9 cellular contexts compared by ENCODE assay signal in the genomic region with DNA sequence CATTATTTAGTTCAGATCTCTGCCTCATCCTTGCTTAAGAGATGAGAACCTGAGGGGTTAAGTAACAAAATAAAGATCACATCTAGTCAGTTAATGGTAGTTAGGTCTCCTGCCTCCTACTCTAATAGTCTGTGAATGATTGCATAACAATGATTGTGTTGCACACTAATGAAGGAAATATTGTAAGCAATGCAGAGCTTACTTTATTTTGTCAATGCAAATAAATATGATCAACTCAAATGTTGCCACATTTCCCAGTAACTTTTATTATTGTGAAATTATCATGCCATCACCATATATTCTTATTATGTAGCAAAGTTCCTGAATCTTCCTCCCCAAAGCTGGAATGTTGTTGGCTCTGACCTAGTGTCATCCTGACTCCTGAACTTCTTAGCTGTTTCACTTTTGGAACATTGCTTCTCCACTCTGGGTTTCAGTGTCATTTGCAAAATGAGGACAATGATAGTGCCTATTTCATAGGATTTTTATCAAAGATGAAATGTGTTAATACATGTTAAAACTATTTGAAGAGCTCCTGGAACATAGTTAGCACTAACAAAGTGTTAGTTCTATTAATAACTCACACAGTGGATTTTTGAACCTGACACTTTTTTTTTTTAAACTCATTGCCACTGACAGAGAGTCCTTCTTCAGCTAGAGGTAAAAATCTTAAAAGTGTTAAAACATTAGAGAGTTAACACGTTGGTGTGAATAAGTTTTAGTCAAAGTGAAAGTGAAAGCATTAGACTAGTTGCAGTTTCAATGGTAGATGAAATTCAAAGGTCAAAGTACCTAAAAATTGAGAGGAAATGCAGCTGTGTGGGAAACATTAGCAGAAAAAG. TPM values are rescaled to one million over a fixed set of nuclear protein-coding genes. Genes with fewer than 3 reads are reported as not detected.
DNase-seq lines count a peak whose midpoint lies in the region; ATAC-seq and TF ChIP-seq lines count a peak whose summit lies in the region.
"Had no signal": no experiment of that assay in that cellular context is flagged by ENCODE, and none has a peak within 500 bp of the region (broad histone marks: within the 10 kb centered on the region; RNA-seq: fewer than 3 reads in every experiment).

No MANE protein-coding gene starts in this region.

- dilution Hi-C loops in IMR-90 (cut with HindIII; ENCODE audit: low sequenced_read_pairs, unreplicated experiment) = no loop called here

- no peak for TF ChIP-seq RAD21 in IMR-90 (IDR thresholded peaks at IDR 0.05; ENCODE audit: low read length)

- peak overlapping the region; percentile 19; the same call in 1 of the 2 replicates for H2BK120ac ChIP-seq in IMR-90 (ENCODE audit: low read depth, low read length)

- no peak overlapping the region for H2AK5ac ChIP-seq in IMR-90 (ENCODE audit: low read depth, low read length)

- no peak overlapping the region; the same call in 1 of the 2 replicates for H3K9ac ChIP-seq in IMR-90 (ENCODE audit: low read depth, low read length)

- ATAC-seq in GM18867 (IDR thresholded peaks at IDR 0.05; ENCODE audit: unreplicated experiment) = peak; percentile 82
- peak; percentile 85 for ATAC-seq in GM21717 (IDR thresholded peaks at IDR 0.05; ENCODE audit: unreplicated experiment)
- peak; percentile 46; the same call in 1 of the 2 replicates for ATAC-seq in IMR-90 (ENCODE audit: low read depth)
- ATAC-seq: left lung had no signal

- 0 out of 2 replicates have a peak overlapping the region, but pooled peaks have one; percentile 59 for H3K4ac ChIP-seq in IMR-90 (ENCODE audit: low read depth, low read length)

- TF ChIP-seq CTCF in IMR-90 (conservative IDR thresholded peaks at IDR 0.05; ENCODE audit: low read depth, low read length) = no peak

- H3K27ac ChIP-seq in IMR-90 (ENCODE audit: insufficient read depth, low read length) = no peak overlapping the region
- H3K27ac ChIP-seq: left lung had no signal

- peaks cover 12% of the 10 kb centered on the region for H3K9me3 Mint-ChIP-seq in activated T-helper 2 cell treated with anti-CD3 and anti-CD28 coated beads, Interferon-gamma antibody, Interleukin-2, Interleukin-4, amounts not matched to agents 10 μg/mL and 5 μg/mL and 100 μg/mL, durations not matched to agents 14 hours and 24 hours and 36 hours
- H3K9me3 Mint-ChIP-seq: IgD-negative memory B cell had no signal

- H3K4me1 ChIP-seq in IMR-90 (ENCODE audit: control insufficient read depth, insufficient read depth, low read length) = no peaks in the 10 kb centered on the region; the same call in 1 of the 2 replicates
- H3K4me1 ChIP-seq: left lung had no signal

- H3K14ac ChIP-seq in IMR-90 (replicated peaks; ENCODE audit: low read depth, low read length) = peak overlapping the region; percentile 89; the same call in 1 of the 2 replicates

- no peaks in the 10 kb centered on the region for H4K20me1 ChIP-seq in IMR-90 (ENCODE audit: insufficient read depth, low read length)

- H3K27ac Mint-ChIP-seq in activated T-helper 2 cell treated with anti-CD3 and anti-CD28 coated beads, Interferon-gamma antibody, Interleukin-2, Interleukin-4, amounts not matched to agents 10 μg/mL and 5 μg/mL and 100 μg/mL, durations not matched to agents 14 hours and 24 hours and 36 hours = no peak overlapping the region

- no peak overlapping the region for H2AK9ac ChIP-seq in IMR-90 (replicated peaks; ENCODE audit: low read depth, low read length, poor library complexity)

- no peak overlapping the region for H3K4me3 ChIP-seq in IMR-90 (ENCODE audit: insufficient read depth, low read depth, low read length)
- H3K4me3 ChIP-seq: left lung had no signal

- H3K9me3 ChIP-seq in IMR-90 (ENCODE audit: control insufficient read depth, insufficient read depth, low read length) = no peaks in the 10 kb centered on the region
- H3K9me3 ChIP-seq: left lung had no signal

- no peak overlapping the region for H3K4me3 Mint-ChIP-seq in activated T-helper 2 cell treated with anti-CD3 and anti-CD28 coated beads, Interferon-gamma antibody, Interleukin-2, Interleukin-4, amounts not matched to agents 10 μg/mL and 5 μg/mL and 100 μg/mL, durations not matched to agents 14 hours and 24 hours and 36 hours (ENCODE audit: low read depth)

- H3K79me1 ChIP-seq in IMR-90 (ENCODE audit: low read depth in 1 of 2, low read length in 2 of 2) = no peaks in the 10 kb centered on the region

- no peaks in the 10 kb centered on the region for H3K27me3 ChIP-seq in IMR-90 (ENCODE audit: control insufficient read depth, insufficient read depth, low read length)
- H3K27me3 ChIP-seq: left lung had no signal

- no peak overlapping the region for H3K56ac ChIP-seq in IMR-90 (ENCODE audit: extremely low read depth, insufficient read depth, low read length)

- H3K4me2 ChIP-seq in IMR-90 (ENCODE audit: low read depth, low read length) = peak overlapping the region; percentile 85

- CTCF ChIA-PET in IMR-90 (lab: Yijun Ruan, JAX) = interaction anchor here (0.5 to 1.6 kb wide), 4 partner anchors 12 to 1469 kb away, joined by 4 to 8 read pairs (median 6); no protein-coding TSS in a partner anchor

- H2AFZ ChIP-seq in IMR-90 (replicated peaks; ENCODE audit: low read length, poor library complexity) = peak overlapping the region; percentile 79

- no peak for TF ChIP-seq POLR2A in IMR-90 (IDR thresholded peaks at IDR 0.05; ENCODE audit: low read depth, low read length)

- peaks cover 5% of the 10 kb centered on the region; the same call in 1 of the 2 replicates for H3K9me1 ChIP-seq in IMR-90 (ENCODE audit: insufficient read depth, low read length)

- H3K27me3 Mint-ChIP-seq in activated T-helper 2 cell treated with anti-CD3 and anti-CD28 coated beads, Interferon-gamma antibody, Interleukin-2, Interleukin-4, amounts not matched to agents 10 μg/mL and 5 μg/mL and 100 μg/mL, durations not matched to agents 14 hours and 24 hours and 36 hours (ENCODE audit: low read depth) = no peaks in the 10 kb centered on the region
- H3K27me3 Mint-ChIP-seq: IgD-negative memory B cell had no signal

- peak overlapping the region; percentile 29 for H2BK5ac ChIP-seq in IMR-90 (ENCODE audit: low read depth, low read length, poor library complexity, severe bottlenecking)

- in situ Hi-C loops in IMR-90 (cut with MboI; ENCODE audit: low sequenced_read_pairs) = no loop called here

- H3K4me1 Mint-ChIP-seq in activated T-helper 2 cell treated with anti-CD3 and anti-CD28 coated beads, Interferon-gamma antibody, Interleukin-2, Interleukin-4, amounts not matched to agents 10 μg/mL and 5 μg/mL and 100 μg/mL, durations not matched to agents 14 hours and 24 hours and 36 hours (ENCODE audit: low read depth) = peaks cover 8% of the 10 kb centered on the region

- no TSS peak for BruUV-seq in IMR-90 (replicated peaks; lab: Mats Ljungman, UMichigan)

- no peaks in the 10 kb centered on the region for H3K36me3 ChIP-seq in IMR-90 (ENCODE audit: control insufficient read depth, insufficient read depth, low read length)
- H3K36me3 ChIP-seq: left lung had no signal

- H2BK15ac ChIP-seq in IMR-90 (ENCODE audit: low read depth, low read length) = no peak overlapping the region; the same call in 2 of the 3 replicates

- H3K36me3 Mint-ChIP-seq in activated T-helper 2 cell treated with anti-CD3 and anti-CD28 coated beads, Interferon-gamma antibody, Interleukin-2, Interleukin-4, amounts not matched to agents 10 μg/mL and 5 μg/mL and 100 μg/mL, durations not matched to agents 14 hours and 24 hours and 36 hours (ENCODE audit: low read depth) = no peaks in the 10 kb centered on the region
- H3K36me3 Mint-ChIP-seq: IgD-negative memory B cell had no signal

- H2BK20ac ChIP-seq in IMR-90 (ENCODE audit: low read depth, low read length) = peak overlapping the region; percentile 16; the same call in 1 of the 2 replicates

- peak overlapping the region; percentile 58 for H3K23ac ChIP-seq in IMR-90 (ENCODE audit: low read depth, low read length)

- POLR2A ChIA-PET in IMR-90 (lab: Charles Lee; ENCODE audit: unreplicated experiment) = no interaction called here

- intact Hi-C loops in IMR-90 (cut with micrococcal nuclease) = no loop called here
- intact Hi-C loops in activated T-helper 2 cell treated with anti-CD3 and anti-CD28 coated beads, Interferon-gamma antibody, Interleukin-2, Interleukin-4, amounts not matched to agents 10 μg/mL and 5 μg/mL and 100 μg/mL, durations not matched to agents 14 hours and 24 hours and 36 hours (cut with micrococcal nuclease) = no loop called here

- H4K91ac ChIP-seq in IMR-90 (ENCODE audit: insufficient read depth, low read depth, low read length) = no peak overlapping the region

- H3K18ac ChIP-seq in IMR-90 (ENCODE audit: low read depth, low read length) = peak overlapping the region; percentile 75; the same call in 1 of the 2 replicates

- DNase-seq in IMR-90 (no peak), kidney tubule cell (ENCODE audit: low spot score) (peak; percentile 15), RKO (ENCODE audit: low spot score) (no peak), hippocampal formation (lab: John Stamatoyannopoulos, UW) (no peak)
- DNase-seq in activated T-helper 2 cell treated with anti-CD3 and anti-CD28 coated beads, Interferon-gamma antibody, Interleukin-2, Interleukin-4, amounts not matched to agents 10 μg/mL and 5 μg/mL and 100 μg/mL, durations not matched to agents 14 hours and 24 hours and 36 hours (ENCODE audit: low spot score) = no peak
- DNase-seq: left lung had no signal

- H4K8ac ChIP-seq in IMR-90 (ENCODE audit: low read depth in 2 of 2, low read length in 2 of 2) = peak overlapping the region in 1 of 2 experiments; percentile 82; a peak in 2 of 4 replicates

- 8% methylated on average over 1 of the region's 1 CpG; no CpG with 5 or more reads in 1 of the 2 experiments for WGBS in IMR-90 (ENCODE audit: extremely low coverage in 2 of 2, insufficient read length in 1 of 2), 2 experiments

- H4K5ac ChIP-seq in IMR-90 (ENCODE audit: low read depth, low read length) = peak overlapping the region; percentile 56; the same call in 1 of the 2 replicates

TF ChIP-seq in IMR-90, 13 proteins besides CTCF, POLR2A, EP300 and RAD21:
- TF ChIP-seq FOS (IDR thresholded peaks at IDR 0.05; ENCODE audit: low read depth, low read length) = no peak
- TF ChIP-seq CEBPB (IDR thresholded peaks at IDR 0.05; ENCODE audit: low read depth, low read length) = peak; percentile 78

RNA-seq across cellular contexts. Expression of a gene that starts 17.2 kb away (rescaled TPM):
- 1.7 and 1.8 TPM in 2 replicates for total RNA-seq in IMR-90 (2012; rRNA removed)
- polyA plus RNA-seq in IMR-90 (2012; rRNA removed) = 1.1 and 1.6 TPM in 2 replicates
- 0.05 and 0.19 TPM in 2 replicates for polyA plus RNA-seq in IMR-90 (2012; cell fraction: cytosol; rRNA removed)
- polyA plus RNA-seq in IMR-90 (2012; cell fraction: nucleus; rRNA removed; ENCODE audit: low replicate concordance) = 0.32 and 0.69 TPM in 2 replicates
- not detected in 2 replicates for total RNA-seq in activated T-helper 2 cell treated with anti-CD3 and anti-CD28 coated beads, Interferon-gamma antibody, Interleukin-2, Interleukin-4, amounts not matched to agents 10 μg/mL and 5 μg/mL and 100 μg/mL, durations not matched to agents 14 hours and 24 hours and 36 hours
- total RNA-seq: left lung had no signal
- polyA plus RNA-seq: IgD-negative memory B cell had no signal

RNA-seq across cellular contexts. Expression of a gene that starts 20.8 kb away (rescaled TPM):
- 16.1 and 16.4 TPM in 2 replicates for total RNA-seq in IMR-90 (2012; rRNA removed)
- polyA plus RNA-seq in IMR-90 (2012; rRNA removed) = 4.5 and 4.7 TPM in 2 replicates
- 2.7 and 4.0 TPM in 2 replicates for polyA plus RNA-seq in IMR-90 (2012; cell fraction: cytosol; rRNA removed)
- 4.0 and 4.5 TPM in 2 replicates for polyA plus RNA-seq in IMR-90 (2012; cell fraction: nucleus; rRNA removed; ENCODE audit: low replicate concordance)
- not detected in 2 replicates for total RNA-seq in activated T-helper 2 cell treated with anti-CD3 and anti-CD28 coated beads, Interferon-gamma antibody, Interleukin-2, Interleukin-4, amounts not matched to agents 10 μg/mL and 5 μg/mL and 100 μg/mL, durations not matched to agents 14 hours and 24 hours and 36 hours
- total RNA-seq: left lung had no signal
- polyA plus RNA-seq: IgD-negative memory B cell had no signal

Comparison
In these comparisons a context has a peak if more than half of its experiments do, and no peak if none do; other contexts are left out.
1. RNA of a gene that starts 20.8 kb away (total RNA-seq): 16.1 to 16.4 TPM in IMR-90; not detected in activated T-helper 2 cell treated with anti-CD3 and anti-CD28 coated beads, Interferon-gamma antibody, Interleukin-2, Interleukin-4, amounts not matched to agents 10 μg/mL and 5 μg/mL and 100 μg/mL, durations not matched to agents 14 hours and 24 hours and 36 hours; every median in the first group is over 10 times any median in the second.
2. Peak in every context shown above with its lines, with median percentiles within 50 percentile points of each other: ATAC-seq.